In genomic region chr1:150696995-150697927, GRCh38 we compare ENCODE assay signal across 8 cellular contexts. TPM values are rescaled to one million over a fixed set of nuclear protein-coding genes. Genes with fewer than 3 reads are reported as not detected.
A peak's percentile ranks its signal among the peaks of the same experiment; 100 is the strongest.
DNase-seq lines count a peak whose midpoint lies in the region; ATAC-seq and TF ChIP-seq lines count a peak whose summit lies in the region.

TSS of gene GOLPH3L (minus strand) at chr1:150697154. CDS start at chr1:150694838, 2,316 bp downstream.

- peaks cover 6% of the 10 kb centered on the region for H3K36me3 ChIP-seq in H7 (replicated peaks; ENCODE audit: control insufficient read depth, insufficient read depth, low read length)

- no peaks in the 10 kb centered on the region for H3K27me3 ChIP-seq in H7 (ENCODE audit: control insufficient read depth, insufficient read depth, low read length)

- H3K4me3 Mint-ChIP-seq in nephron progenitor cell: peak within 1 kb of the TSS; percentile 100
- peak within 1 kb of the TSS; percentile 84 to 99 for H3K4me3 Mint-ChIP-seq in stimulated activated naive CD8-positive, alpha-beta T cell treated with anti-CD3 and anti-CD28 coated beads, Interleukin-15, amount 100 ng/mL, for 72 hours

- peaks cover 29% of the 10 kb centered on the region for H3K36me3 Mint-ChIP-seq in nephron progenitor cell (ENCODE audit: low read depth)

- ATAC-seq in stimulated activated naive CD8-positive, alpha-beta T cell treated with anti-CD3 and anti-CD28 coated beads, Interleukin-15, amount 100 ng/mL, for 72 hours: peak; percentile 100

- H3K27ac Mint-ChIP-seq in nephron progenitor cell: peak within 1 kb of the TSS; percentile 98
- H3K27ac Mint-ChIP-seq in stimulated activated naive CD8-positive, alpha-beta T cell treated with anti-CD3 and anti-CD28 coated beads, Interleukin-15, amount 100 ng/mL, for 72 hours: peak within 1 kb of the TSS; percentile 90 to 98

- DNase-seq in EH (ENCODE audit: low read depth) (peak; percentile 99), H7 (peak; percentile 78), M059J (ENCODE audit: low read depth) (peak; percentile 100), SHP77 (lab: John Stamatoyannopoulos, UW) (peak; percentile 100), fibroblast of the conjunctiva (ENCODE audit: low read depth) (peak; percentile 97), nephron progenitor cell (peak; percentile 83)
- peak; percentile 84 for DNase-seq in activated effector memory CD4-positive, alpha-beta T cell treated with Interleukin-2 at 50 U/mL for 16 hours
- DNase-seq in stimulated activated naive CD8-positive, alpha-beta T cell treated with anti-CD3 and anti-CD28 coated beads, Interleukin-15, amount 100 ng/mL, for 72 hours: peak; percentile 87 to 94

- H3K27me3 Mint-ChIP-seq in nephron progenitor cell (ENCODE audit: low read depth, poor library complexity): peaks cover 8% of the 10 kb centered on the region
- H3K27me3 Mint-ChIP-seq in stimulated activated naive CD8-positive, alpha-beta T cell treated with anti-CD3 and anti-CD28 coated beads, Interleukin-15, amount 100 ng/mL, for 72 hours: peaks cover 12% of the 10 kb centered on the region

- H3K9me3 Mint-ChIP-seq in nephron progenitor cell: no peaks in the 10 kb centered on the region
- H3K9me3 Mint-ChIP-seq in stimulated activated naive CD8-positive, alpha-beta T cell treated with anti-CD3 and anti-CD28 coated beads, Interleukin-15, amount 100 ng/mL, for 72 hours: no peaks in the 10 kb centered on the region

- H3K4me1 Mint-ChIP-seq in nephron progenitor cell: peaks cover 27% of the 10 kb centered on the region
- peaks cover 27% of the 10 kb centered on the region for H3K4me1 Mint-ChIP-seq in stimulated activated naive CD8-positive, alpha-beta T cell treated with anti-CD3 and anti-CD28 coated beads, Interleukin-15, amount 100 ng/mL, for 72 hours

- TF ChIP-seq CTCF in nephron progenitor cell (IDR thresholded peaks at IDR 0.05): no peak

- H3K4me3 ChIP-seq in H7 (ENCODE audit: insufficient read depth, low read depth, low read length): peak within 1 kb of the TSS; percentile 59

RNA-seq across cellular contexts. Expression of gene GOLPH3L, which starts in this region (rescaled TPM):
- total RNA-seq in H7 (2014; rRNA removed; shearing (Covaris generic)): 24.0 and 33.5 TPM in 2 replicates
- total RNA-seq in M059J (2014; rRNA removed; shearing (Covaris generic)): 16.9 and 29.9 TPM in 2 replicates

Comparison
In these comparisons a context has a peak if more than half of its experiments do, and no peak if none do; other contexts are left out.
1. Peak in every context shown above with its lines: DNase-seq, ATAC-seq and H3K4me3 ChIP-seq.